ENCODE assay signal across 1 cellular context in the genomic region with DNA sequence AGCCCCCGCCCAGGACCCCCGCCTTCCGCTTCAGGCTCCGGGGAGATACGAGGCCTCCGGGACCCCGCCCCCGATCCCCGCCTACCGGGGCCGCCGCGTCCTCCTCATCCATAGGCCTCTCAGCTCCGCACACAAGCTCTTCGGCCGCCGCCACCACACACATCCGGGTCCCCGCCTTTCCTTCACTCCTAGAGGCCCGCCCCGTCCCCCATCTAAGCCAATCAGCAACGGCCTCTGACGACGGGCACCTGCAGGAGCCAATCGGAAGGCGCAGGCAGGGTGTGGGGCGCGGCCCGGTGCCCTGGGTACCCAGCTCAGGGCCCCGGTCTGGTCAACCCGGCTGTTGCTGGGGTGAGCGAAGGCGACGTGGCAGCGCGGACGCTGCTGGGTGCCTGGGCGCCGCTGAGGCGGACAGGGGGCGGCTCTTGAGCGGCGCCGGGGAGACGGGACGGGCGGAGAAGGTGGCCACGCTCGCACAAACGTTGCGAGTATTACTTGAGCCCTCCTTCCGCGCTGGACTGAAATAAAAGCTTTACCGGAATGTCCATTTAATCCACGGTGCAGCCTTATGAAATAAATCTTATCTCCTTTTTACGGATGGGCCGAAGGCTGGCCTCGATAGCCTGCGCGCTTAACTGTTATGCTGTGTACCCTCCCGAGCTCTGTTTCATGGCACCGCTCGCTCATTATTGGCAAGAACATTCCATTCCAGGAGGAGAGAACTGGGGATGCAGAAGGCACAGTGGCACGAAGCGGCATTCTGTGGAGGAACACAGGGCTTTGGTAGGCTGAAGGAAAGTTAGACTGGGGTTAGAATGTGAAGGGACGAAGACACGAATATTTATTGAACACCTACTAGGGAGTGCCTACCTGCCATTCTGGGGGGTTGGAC.
TF ChIP-seq lines count a peak whose summit lies in the region.

A gene with protein sequence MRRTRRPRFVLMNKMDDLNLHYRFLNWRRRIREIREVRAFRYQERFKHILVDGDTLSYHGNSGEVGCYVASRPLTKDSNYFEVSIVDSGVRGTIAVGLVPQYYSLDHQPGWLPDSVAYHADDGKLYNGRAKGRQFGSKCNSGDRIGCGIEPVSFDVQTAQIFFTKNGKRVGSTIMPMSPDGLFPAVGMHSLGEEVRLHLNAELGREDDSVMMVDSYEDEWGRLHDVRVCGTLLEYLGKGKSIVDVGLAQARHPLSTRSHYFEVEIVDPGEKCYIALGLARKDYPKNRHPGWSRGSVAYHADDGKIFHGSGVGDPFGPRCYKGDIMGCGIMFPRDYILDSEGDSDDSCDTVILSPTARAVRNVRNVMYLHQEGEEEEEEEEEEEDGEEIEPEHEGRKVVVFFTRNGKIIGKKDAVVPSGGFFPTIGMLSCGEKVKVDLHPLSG (minus strand): TSS at position 165 of the 892 bp plus-strand sequence. CDS start 57 bp downstream, at position 108.

TF ChIP-seq in HepG2, 621 proteins besides CTCF, POLR2A, EP300 and RAD21 (continued from another document):
- TF ChIP-seq, protein P1, sequence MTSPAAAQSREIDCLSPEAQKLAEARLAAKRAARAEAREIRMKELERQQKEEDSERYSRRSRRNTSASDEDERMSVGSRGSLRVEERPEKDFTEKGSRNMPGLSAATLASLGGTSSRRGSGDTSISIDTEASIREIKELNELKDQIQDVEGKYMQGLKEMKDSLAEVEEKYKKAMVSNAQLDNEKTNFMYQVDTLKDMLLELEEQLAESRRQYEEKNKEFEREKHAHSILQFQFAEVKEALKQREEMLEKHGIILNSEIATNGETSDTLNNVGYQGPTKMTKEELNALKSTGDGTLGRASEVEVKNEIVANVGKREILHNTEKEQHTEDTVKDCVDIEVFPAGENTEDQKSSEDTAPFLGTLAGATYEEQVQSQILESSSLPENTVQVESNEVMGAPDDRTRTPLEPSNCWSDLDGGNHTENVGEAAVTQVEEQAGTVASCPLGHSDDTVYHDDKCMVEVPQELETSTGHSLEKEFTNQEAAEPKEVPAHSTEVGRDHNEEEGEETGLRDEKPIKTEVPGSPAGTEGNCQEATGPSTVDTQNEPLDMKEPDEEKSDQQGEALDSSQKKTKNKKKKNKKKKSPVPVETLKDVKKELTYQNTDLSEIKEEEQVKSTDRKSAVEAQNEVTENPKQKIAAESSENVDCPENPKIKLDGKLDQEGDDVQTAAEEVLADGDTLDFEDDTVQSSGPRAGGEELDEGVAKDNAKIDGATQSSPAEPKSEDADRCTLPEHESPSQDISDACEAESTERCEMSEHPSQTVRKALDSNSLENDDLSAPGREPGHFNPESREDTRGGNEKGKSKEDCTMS (CRISPR knock-in tag; conservative IDR thresholded peaks at IDR 0.05), result 0 out of 2 replicates have a peak, but pooled peaks have one; percentile 17
- TF ChIP-seq ZNF382 (CRISPR knock-in tag; IDR thresholded peaks at IDR 0.05; ENCODE audit: borderline replicate concordance) (no peak), ZSCAN22 (CRISPR knock-in tag; IDR thresholded peaks at IDR 0.05) (no peak), GZF1 (CRISPR knock-in tag; IDR thresholded peaks at IDR 0.05) (0 out of 2 replicates have a peak, but pooled peaks have one; percentile 34), SRSF1 (optimal IDR thresholded peaks at IDR 0.05; ENCODE audit: low read depth, low read length) (no peak), HNF4G (IDR thresholded peaks at IDR 0.05; ENCODE audit: borderline replicate concordance, low read depth, low read length) (no peak), HNF4G (CRISPR knock-in tag; IDR thresholded peaks at IDR 0.05; ENCODE audit: borderline replicate concordance, low read depth) (peak; percentile 50; the same call in 1 of the 2 replicates), ZSCAN29 (CRISPR knock-in tag; conservative IDR thresholded peaks at IDR 0.05) (no peak), ZNF720 (CRISPR knock-in tag; IDR thresholded peaks at IDR 0.05) (no peak), AGO2 (optimal IDR thresholded peaks at IDR 0.05; ENCODE audit: low read depth, low read length) (no peak)
- TF ChIP-seq, protein P2, sequence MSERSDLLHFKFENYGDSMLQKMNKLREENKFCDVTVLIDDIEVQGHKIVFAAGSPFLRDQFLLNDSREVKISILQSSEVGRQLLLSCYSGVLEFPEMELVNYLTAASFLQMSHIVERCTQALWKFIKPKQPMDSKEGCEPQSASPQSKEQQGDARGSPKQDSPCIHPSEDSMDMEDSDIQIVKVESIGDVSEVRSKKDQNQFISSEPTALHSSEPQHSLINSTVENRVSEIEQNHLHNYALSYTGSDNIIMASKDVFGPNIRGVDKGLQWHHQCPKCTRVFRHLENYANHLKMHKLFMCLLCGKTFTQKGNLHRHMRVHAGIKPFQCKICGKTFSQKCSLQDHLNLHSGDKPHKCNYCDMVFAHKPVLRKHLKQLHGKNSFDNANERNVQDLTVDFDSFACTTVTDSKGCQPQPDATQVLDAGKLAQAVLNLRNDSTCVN (CRISPR knock-in tag; IDR thresholded peaks at IDR 0.05; ENCODE audit: borderline replicate concordance), result 0 out of 2 replicates have a peak, but pooled peaks have one; percentile 65
- TF ChIP-seq, protein P3, sequence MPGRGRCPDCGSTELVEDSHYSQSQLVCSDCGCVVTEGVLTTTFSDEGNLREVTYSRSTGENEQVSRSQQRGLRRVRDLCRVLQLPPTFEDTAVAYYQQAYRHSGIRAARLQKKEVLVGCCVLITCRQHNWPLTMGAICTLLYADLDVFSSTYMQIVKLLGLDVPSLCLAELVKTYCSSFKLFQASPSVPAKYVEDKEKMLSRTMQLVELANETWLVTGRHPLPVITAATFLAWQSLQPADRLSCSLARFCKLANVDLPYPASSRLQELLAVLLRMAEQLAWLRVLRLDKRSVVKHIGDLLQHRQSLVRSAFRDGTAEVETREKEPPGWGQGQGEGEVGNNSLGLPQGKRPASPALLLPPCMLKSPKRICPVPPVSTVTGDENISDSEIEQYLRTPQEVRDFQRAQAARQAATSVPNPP (CRISPR knock-in tag; IDR thresholded peaks at IDR 0.05), result no peak
- TF ChIP-seq, protein P4, sequence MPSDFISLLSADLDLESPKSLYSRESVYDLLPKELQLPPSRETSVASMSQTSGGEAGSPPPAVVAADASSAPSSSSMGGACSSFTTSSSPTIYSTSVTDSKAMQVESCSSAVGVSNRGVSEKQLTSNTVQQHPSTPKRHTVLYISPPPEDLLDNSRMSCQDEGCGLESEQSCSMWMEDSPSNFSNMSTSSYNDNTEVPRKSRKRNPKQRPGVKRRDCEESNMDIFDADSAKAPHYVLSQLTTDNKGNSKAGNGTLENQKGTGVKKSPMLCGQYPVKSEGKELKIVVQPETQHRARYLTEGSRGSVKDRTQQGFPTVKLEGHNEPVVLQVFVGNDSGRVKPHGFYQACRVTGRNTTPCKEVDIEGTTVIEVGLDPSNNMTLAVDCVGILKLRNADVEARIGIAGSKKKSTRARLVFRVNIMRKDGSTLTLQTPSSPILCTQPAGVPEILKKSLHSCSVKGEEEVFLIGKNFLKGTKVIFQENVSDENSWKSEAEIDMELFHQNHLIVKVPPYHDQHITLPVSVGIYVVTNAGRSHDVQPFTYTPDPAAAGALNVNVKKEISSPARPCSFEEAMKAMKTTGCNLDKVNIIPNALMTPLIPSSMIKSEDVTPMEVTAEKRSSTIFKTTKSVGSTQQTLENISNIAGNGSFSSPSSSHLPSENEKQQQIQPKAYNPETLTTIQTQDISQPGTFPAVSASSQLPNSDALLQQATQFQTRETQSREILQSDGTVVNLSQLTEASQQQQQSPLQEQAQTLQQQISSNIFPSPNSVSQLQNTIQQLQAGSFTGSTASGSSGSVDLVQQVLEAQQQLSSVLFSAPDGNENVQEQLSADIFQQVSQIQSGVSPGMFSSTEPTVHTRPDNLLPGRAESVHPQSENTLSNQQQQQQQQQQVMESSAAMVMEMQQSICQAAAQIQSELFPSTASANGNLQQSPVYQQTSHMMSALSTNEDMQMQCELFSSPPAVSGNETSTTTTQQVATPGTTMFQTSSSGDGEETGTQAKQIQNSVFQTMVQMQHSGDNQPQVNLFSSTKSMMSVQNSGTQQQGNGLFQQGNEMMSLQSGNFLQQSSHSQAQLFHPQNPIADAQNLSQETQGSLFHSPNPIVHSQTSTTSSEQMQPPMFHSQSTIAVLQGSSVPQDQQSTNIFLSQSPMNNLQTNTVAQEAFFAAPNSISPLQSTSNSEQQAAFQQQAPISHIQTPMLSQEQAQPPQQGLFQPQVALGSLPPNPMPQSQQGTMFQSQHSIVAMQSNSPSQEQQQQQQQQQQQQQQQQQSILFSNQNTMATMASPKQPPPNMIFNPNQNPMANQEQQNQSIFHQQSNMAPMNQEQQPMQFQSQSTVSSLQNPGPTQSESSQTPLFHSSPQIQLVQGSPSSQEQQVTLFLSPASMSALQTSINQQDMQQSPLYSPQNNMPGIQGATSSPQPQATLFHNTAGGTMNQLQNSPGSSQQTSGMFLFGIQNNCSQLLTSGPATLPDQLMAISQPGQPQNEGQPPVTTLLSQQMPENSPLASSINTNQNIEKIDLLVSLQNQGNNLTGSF (CRISPR knock-in tag; IDR thresholded peaks at IDR 0.05), result 0 out of 2 replicates have a peak, but pooled peaks have one; percentile 60
